In genomic region chr16:2720719-2721633, GRCh38 we compare ENCODE assay signal across 1 cellular context.
TF ChIP-seq lines count a peak whose summit lies in the region.

No MANE protein-coding gene starts in this region.

TF ChIP-seq in HepG2, 621 proteins besides CTCF, POLR2A, EP300 and RAD21 (continued from another document and continues in another):
- TF ChIP-seq KLF12 (CRISPR knock-in tag; IDR thresholded peaks at IDR 0.05; ENCODE audit: borderline replicate concordance) (peak; percentile 50; the same call in 1 of the 2 replicates), ESRRA (CRISPR knock-in tag; IDR thresholded peaks at IDR 0.05; ENCODE audit: low read depth) (0 out of 2 replicates have a peak, but pooled peaks have one; percentile 18), ZNF574 (CRISPR knock-in tag; IDR thresholded peaks at IDR 0.05) (peak; percentile 90), HMG20A (CRISPR knock-in tag; IDR thresholded peaks at IDR 0.05; ENCODE audit: borderline replicate concordance) (no peak), CHD4 (IDR thresholded peaks at IDR 0.05; ENCODE audit: borderline replicate concordance, low read length) (no peak), ZSCAN21 (CRISPR knock-in tag; IDR thresholded peaks at IDR 0.05; ENCODE audit: borderline replicate concordance) (peak; percentile 69), ZNF704 (CRISPR knock-in tag; IDR thresholded peaks at IDR 0.05; ENCODE audit: borderline replicate concordance) (no peak), WIZ (CRISPR knock-in tag; IDR thresholded peaks at IDR 0.05) (no peak), ZNF768 (CRISPR knock-in tag; IDR thresholded peaks at IDR 0.05) (peak; percentile 45; the same call in 1 of the 2 replicates), ZNF672 (CRISPR knock-in tag; IDR thresholded peaks at IDR 0.05) (no peak), ATF7-NPFF (CRISPR knock-in tag; IDR thresholded peaks at IDR 0.05; ENCODE audit: low read depth) (no peak), ZNF510 (CRISPR knock-in tag; IDR thresholded peaks at IDR 0.05; ENCODE audit: low read depth) (no peak), CREBL2 (CRISPR knock-in tag; IDR thresholded peaks at IDR 0.05; ENCODE audit: borderline replicate concordance) (no peak), ZNF160 (CRISPR knock-in tag; IDR thresholded peaks at IDR 0.05) (no peak), SP5 (CRISPR knock-in tag; IDR thresholded peaks at IDR 0.05; ENCODE audit: borderline replicate concordance, low read depth) (0 out of 2 replicates have a peak, but pooled peaks have one; percentile 7), CSRNP2 (CRISPR knock-in tag; conservative IDR thresholded peaks at IDR 0.05; ENCODE audit: low read depth) (no peak), ZNF431 (CRISPR knock-in tag; IDR thresholded peaks at IDR 0.05; ENCODE audit: borderline replicate concordance, low read depth) (no peak; the same call in 1 of the 2 replicates), ZSCAN9 (CRISPR knock-in tag; IDR thresholded peaks at IDR 0.05; ENCODE audit: borderline replicate concordance) (no peak), ZFP1 (CRISPR knock-in tag; IDR thresholded peaks at IDR 0.05) (no peak; the same call in 1 of the 2 replicates), ZNF354B (CRISPR knock-in tag; IDR thresholded peaks at IDR 0.05) (no peak), ZFP37 (CRISPR knock-in tag; IDR thresholded peaks at IDR 0.05; ENCODE audit: borderline replicate concordance) (no peak), ZNF83 (CRISPR knock-in tag; IDR thresholded peaks at IDR 0.05; ENCODE audit: borderline replicate concordance) (peak; percentile 49; the same call in 1 of the 2 replicates), ZNF772 (CRISPR knock-in tag; IDR thresholded peaks at IDR 0.05) (0 out of 2 replicates have a peak, but pooled peaks have one; percentile 44), ZBTB40 (IDR thresholded peaks at IDR 0.05) (peak; percentile 87), ZBTB40 (CRISPR knock-in tag; IDR thresholded peaks at IDR 0.05) (peak; percentile 68; the same call in 1 of the 2 replicates), PLSCR1 (CRISPR knock-in tag; IDR thresholded peaks at IDR 0.05; ENCODE audit: borderline replicate concordance) (no peak), RARG (CRISPR knock-in tag; IDR thresholded peaks at IDR 0.05; ENCODE audit: low read depth) (no peak), ZNF224 (CRISPR knock-in tag; IDR thresholded peaks at IDR 0.05) (0 out of 2 replicates have a peak, but pooled peaks have one; percentile 39), ZNF280B (CRISPR knock-in tag; IDR thresholded peaks at IDR 0.05; ENCODE audit: borderline replicate concordance) (peak; percentile 50; the same call in 1 of the 2 replicates), LCORL (IDR thresholded peaks at IDR 0.05) (no peak), LCORL (CRISPR knock-in tag; IDR thresholded peaks at IDR 0.05) (peak; percentile 33; the same call in 1 of the 2 replicates), ZNF20 (CRISPR knock-in tag; IDR thresholded peaks at IDR 0.05) (no peak), MAZ (IDR thresholded peaks at IDR 0.05; ENCODE audit: borderline replicate concordance, low read depth, low read length) (peak; percentile 77), MAZ (CRISPR knock-in tag; IDR thresholded peaks at IDR 0.05; ENCODE audit: low read depth) (peak; percentile 94), ZNF251 (CRISPR knock-in tag; IDR thresholded peaks at IDR 0.05) (no peak), TBP (CRISPR knock-in tag; IDR thresholded peaks at IDR 0.05) (no peak), ZNF777 (CRISPR knock-in tag; IDR thresholded peaks at IDR 0.05) (peak; percentile 37; the same call in 1 of the 2 replicates), ETV6 (CRISPR knock-in tag; conservative IDR thresholded peaks at IDR 0.05) (no peak), NKX3-1 (CRISPR knock-in tag; IDR thresholded peaks at IDR 0.05) (no peak), ERF (CRISPR knock-in tag; IDR thresholded peaks at IDR 0.05) (peak; percentile 53; the same call in 1 of the 2 replicates), NRL (CRISPR knock-in tag; IDR thresholded peaks at IDR 0.05; ENCODE audit: borderline replicate concordance) (0 out of 2 replicates have a peak, but pooled peaks have one; percentile 13), ZNF101 (CRISPR knock-in tag; IDR thresholded peaks at IDR 0.05; ENCODE audit: borderline replicate concordance, low read depth) (0 out of 2 replicates have a peak, but pooled peaks have one; percentile 42), ZNF333 (CRISPR knock-in tag; IDR thresholded peaks at IDR 0.05; ENCODE audit: borderline replicate concordance) (no peak), MTERF4 (CRISPR knock-in tag; IDR thresholded peaks at IDR 0.05) (no peak), PBX3 (CRISPR knock-in tag; IDR thresholded peaks at IDR 0.05; ENCODE audit: borderline replicate concordance) (no peak)
